ENCODE assay signal across 19 cellular contexts in genomic region chr11:82775218-82775617, GRCh38. TPM values are rescaled to one million over a fixed set of nuclear protein-coding genes. Genes with fewer than 3 reads are reported as not detected.
DNase-seq lines count a peak whose midpoint lies in the region; FAIRE-seq and TF ChIP-seq lines count a peak whose summit lies in the region.
"Had no signal": no experiment of that assay in that cellular context is flagged by ENCODE, and none has a peak within 500 bp of the region (broad histone marks: within the 10 kb centered on the region; RNA-seq: fewer than 3 reads in every experiment).

No MANE protein-coding gene starts in this region.

- BruUV-seq in mammary epithelial cell (replicated peaks; lab: Mats Ljungman, UMichigan): no TSS peak
- no TSS peak for BruUV-seq in MCF 10A (replicated peaks; lab: Mats Ljungman, UMichigan)

- in situ Hi-C loops in mammary epithelial cell (cut with MboI; ENCODE audit: low sequenced_read_pairs in 2 of 2) (no loop called here), brain microvascular endothelial cell (cut with HindIII; ENCODE audit: low pct_ligation_motif_present, low sequenced_read_pairs) (no loop called here)

- TF ChIP-seq CTCF in mammary epithelial cell (conservative IDR thresholded peaks at IDR 0.05 in 1 of 2, IDR thresholded peaks at IDR 0.05 in 1 of 2; ENCODE audit: extremely low read depth in 1 of 2, insufficient read depth in 1 of 2, low read depth in 1 of 2, low read length in 2 of 2): no peak
- no peak for TF ChIP-seq CTCF in MCF 10A (IDR thresholded peaks at IDR 0.05; ENCODE audit: unreplicated experiment)
- TF ChIP-seq CTCF in OCI-LY3 (IDR thresholded peaks at IDR 0.05; ENCODE audit: low read depth, low read length): no peak
- TF ChIP-seq CTCF in brain microvascular endothelial cell (IDR thresholded peaks at IDR 0.05; ENCODE audit: low read depth, low read length, missing control alignments): no peak

- H3K4me1 ChIP-seq in mammary epithelial cell (ENCODE audit: insufficient read depth, low read length) (peaks cover 15% of the 10 kb centered on the region), OCI-LY3 (ENCODE audit: low read length) (no peaks in the 10 kb centered on the region)
- H3K4me1 ChIP-seq: BLaER1, HAP-1 had no signal

- H3K4me1 Mint-ChIP-seq in MCF 10A (ENCODE audit: insufficient read depth, unreplicated experiment): peaks cover 5% of the 10 kb centered on the region
- H3K4me1 Mint-ChIP-seq: CD14-positive monocyte; CD4-positive, alpha-beta memory T cell had no signal

- no peak overlapping the region for H3K4me2 ChIP-seq in mammary epithelial cell (ENCODE audit: insufficient read depth, low read depth, low read length)
- H3K4me2 ChIP-seq in OCI-LY3 (ENCODE audit: low read length): peak overlapping the region; percentile 49
- H3K4me2 ChIP-seq: BLaER1 had no signal

- POLR2A ChIA-PET in MCF 10A (lab: Yijun Ruan, JAX): interaction anchor here (0.7 kb wide), 2 partner anchors 107 to 1874 kb away, joined by 3 read pairs; no protein-coding TSS in a partner anchor

- H3K4me3 ChIP-seq in mammary epithelial cell (replicated peaks in 1 of 3; ENCODE audit: insufficient read depth in 1 of 3, low read depth in 2 of 3, low read length in 3 of 3) (no peak overlapping the region), OCI-LY3 (ENCODE audit: low read length) (peak overlapping the region; percentile 52), brain microvascular endothelial cell (ENCODE audit: low read depth, low read length) (no peak overlapping the region)
- H3K4me3 ChIP-seq: BLaER1, HAP-1 had no signal

- H3K79me2 ChIP-seq in mammary epithelial cell (ENCODE audit: insufficient read depth, low read length) (no peaks in the 10 kb centered on the region), OCI-LY3 (ENCODE audit: low read length) (no peaks in the 10 kb centered on the region)

- no peaks in the 10 kb centered on the region for H3K36me3 ChIP-seq in mammary epithelial cell (ENCODE audit: insufficient read depth, low read length)
- no peaks in the 10 kb centered on the region for H3K36me3 ChIP-seq in OCI-LY3 (replicated peaks; ENCODE audit: low read depth, low read length)
- no peaks in the 10 kb centered on the region for H3K36me3 ChIP-seq in brain microvascular endothelial cell (replicated peaks)
- H3K36me3 ChIP-seq: BLaER1, HAP-1 had no signal

- 87% methylated on average over 1 of the region's 1 CpG for WGBS in mammary epithelial cell (ENCODE audit: low coverage, missing lambda C conversion rate)

- H3K9me3 ChIP-seq in mammary epithelial cell (replicated peaks; ENCODE audit: insufficient read depth, low read length) (no peaks in the 10 kb centered on the region), OCI-LY3 (ENCODE audit: insufficient read depth, low read length) (0 out of 2 replicates have a peak, but pooled peaks cover 3% of the 10 kb centered on the region)
- H3K9me3 ChIP-seq: HAP-1 had no signal

- intact Hi-C loops in mammary epithelial cell (cut with micrococcal nuclease): loop anchor here (1.0 to 2.0 kb wide), 2 partner anchors 56 to 89 kb away; no protein-coding TSS in a partner anchor
- intact Hi-C loops in MCF 10A (cut with micrococcal nuclease): loop anchor here (1.0 kb wide), 1 partner anchor 89 kb away; no protein-coding TSS in a partner anchor

- no peak overlapping the region for H3K27ac ChIP-seq in mammary epithelial cell (ENCODE audit: insufficient read depth, low read depth, low read length)
- no peak overlapping the region for H3K27ac ChIP-seq in OCI-LY3 (ENCODE audit: low read length)
- no peak overlapping the region for H3K27ac ChIP-seq in brain microvascular endothelial cell
- H3K27ac ChIP-seq: 22Rv1, BLaER1, HL-60 had no signal

- no peak overlapping the region for H3K4me3 Mint-ChIP-seq in MCF 10A (ENCODE audit: unreplicated experiment)
- H3K4me3 Mint-ChIP-seq: CD14-positive monocyte; CD4-positive, alpha-beta memory T cell had no signal

- DNase-seq in mammary epithelial cell: no peak
- no peak for DNase-seq in MCF 10A (ENCODE audit: unreplicated experiment)
- DNase-seq in frontal cortex (ENCODE audit: low spot score in 2 of 2): no peak
- no peak for DNase-seq in brain microvascular endothelial cell
- no peak for DNase-seq in NCI-H1436 (lab: John Stamatoyannopoulos, UW)
- no peak for DNase-seq in NCI-H524 (lab: John Stamatoyannopoulos, UW)
- DNase-seq: DMS153, DMS79 had no signal

- CTCF ChIA-PET in mammary epithelial cell (lab: Charles Lee; ENCODE audit: low non-redundant PET): interaction anchor here (0.6 to 0.7 kb wide), 2 partner anchors 40 to 520 kb away, joined by 4 to 5 read pairs; no protein-coding TSS in a partner anchor
- CTCF ChIA-PET in MCF 10A (lab: Yijun Ruan, JAX): interaction anchor here (0.7 to 1.6 kb wide), 6 partner anchors 12 to 517 kb away, joined by 3 to 7 read pairs (median 4); partner anchors contain the start of gene PRCP

- dilution Hi-C loops in mammary epithelial cell (cut with HindIII; ENCODE audit: low sequenced_read_pairs): no loop called here

- H3K27me3 Mint-ChIP-seq in MCF 10A (ENCODE audit: insufficient read depth, unreplicated experiment): no peaks in the 10 kb centered on the region

- H3K9me3 Mint-ChIP-seq in MCF 10A (ENCODE audit: unreplicated experiment): no peaks in the 10 kb centered on the region

- H3K27ac Mint-ChIP-seq in MCF 10A (ENCODE audit: low read depth, unreplicated experiment): no peak overlapping the region
- H3K27ac Mint-ChIP-seq: CD14-positive monocyte; CD4-positive, alpha-beta memory T cell had no signal

- H3K9ac ChIP-seq in mammary epithelial cell (ENCODE audit: insufficient read depth, low read length): no peak overlapping the region
- no peak overlapping the region for H3K9ac ChIP-seq in OCI-LY3 (ENCODE audit: low read length)
- H3K9ac ChIP-seq: BLaER1 had no signal

- H3K36me3 Mint-ChIP-seq in MCF 10A (ENCODE audit: insufficient read depth, unreplicated experiment): no peaks in the 10 kb centered on the region
- H3K36me3 Mint-ChIP-seq: CD14-positive monocyte had no signal

- H3K27me3 ChIP-seq in mammary epithelial cell (ENCODE audit: insufficient read depth, low read length) (no peaks in the 10 kb centered on the region), OCI-LY3 (ENCODE audit: low read depth, low read length) (no peaks in the 10 kb centered on the region), brain microvascular endothelial cell (replicated peaks) (no peaks in the 10 kb centered on the region)
- H3K27me3 ChIP-seq: BLaER1 had no signal

- H4K20me1 ChIP-seq in mammary epithelial cell (ENCODE audit: insufficient read depth, low read length): no peaks in the 10 kb centered on the region
- H4K20me1 ChIP-seq in OCI-LY3 (ENCODE audit: insufficient read depth, low read length): no peaks in the 10 kb centered on the region
- H4K20me1 ChIP-seq: BLaER1 had no signal

- peak overlapping the region; percentile 79 for H2AFZ ChIP-seq in mammary epithelial cell (ENCODE audit: low read depth, low read length)
- H2AFZ ChIP-seq in OCI-LY3 (ENCODE audit: low read depth, low read length): peak overlapping the region; percentile 83

- FAIRE-seq in frontal cortex (lab: Jason Lieb, UNC): peak; percentile 47

RNA-seq across cellular contexts. Expression of gene FAM181B, which starts 41.6 kb away (rescaled TPM):
- total RNA-seq in mammary epithelial cell (1 to 10 TPM in 1 of 2 donors, under 1 TPM in 1; 0.21 to 1.0 TPM), MCF 10A (2022) (not detected in 2 replicates), frontal cortex (13.0 TPM)
- 0.05 TPM for polyA plus RNA-seq in mammary epithelial cell
- not detected for polyA minus RNA-seq in mammary epithelial cell
- total RNA-seq: A673, H4, HT1080 had no signal
- polyA plus RNA-seq: AG04450; CD14-positive monocyte; CD4-positive, alpha-beta memory T cell had no signal
